Comparison of ENCODE assay signal across 8 cellular contexts in genomic region chr10:67883710-67884312, GRCh38. TPM values are rescaled to one million over a fixed set of nuclear protein-coding genes. Genes with fewer than 3 reads are reported as not detected.
DNase-seq lines count a peak whose midpoint lies in the region; ATAC-seq and TF ChIP-seq lines count a peak whose summit lies in the region.

No MANE protein-coding gene starts in this region.

- H3K27me3 ChIP-seq in GM23338 (ENCODE audit: insufficient read depth), result no peaks in the 10 kb centered on the region
- H3K27me3 ChIP-seq in rectal smooth muscle tissue (ENCODE audit: control insufficient read depth, insufficient read depth, low read length), result no peaks in the 10 kb centered on the region

- H3K4me2 ChIP-seq in GM23338, result peak overlapping the region; percentile 81

- H3K9me3 ChIP-seq in T-helper 17 cell (ENCODE audit: control insufficient read depth, low read length, poor library complexity, severe bottlenecking), result no peaks in the 10 kb centered on the region

- H3K36me3 ChIP-seq in GM23338 (ENCODE audit: insufficient read depth) (peaks cover 20% of the 10 kb centered on the region), rectal smooth muscle tissue (ENCODE audit: control insufficient read depth, insufficient read depth, low read length) (peaks cover 8% of the 10 kb centered on the region)

- H3K4me3 Mint-ChIP-seq in GM23338 (peak overlapping the region; percentile 89), T-helper 17 cell (peak overlapping the region; percentile 95)

- peak overlapping the region; percentile 75; the same call in 1 of the 2 replicates for H2AFZ ChIP-seq in GM23338

- peak overlapping the region; percentile 54 for H3K9ac ChIP-seq in rectal smooth muscle tissue (ENCODE audit: low read length)

- H3K36me3 Mint-ChIP-seq in GM23338 (ENCODE audit: low read depth), result peaks cover 36% of the 10 kb centered on the region
- H3K36me3 Mint-ChIP-seq in T-helper 17 cell (ENCODE audit: low read depth), result peaks cover 3% of the 10 kb centered on the region

- H3K4me1 Mint-ChIP-seq in GM23338 (peaks cover 18% of the 10 kb centered on the region), T-helper 17 cell (peaks cover 12% of the 10 kb centered on the region)

- ATAC-seq in GM23338, result peak; percentile 7
- no peak for ATAC-seq in T-helper 17 cell
- no peak for ATAC-seq in HG02840 (IDR thresholded peaks at IDR 0.05; ENCODE audit: low FRiP score, unreplicated experiment)
- no peak for ATAC-seq in HG02798 (IDR thresholded peaks at IDR 0.05; ENCODE audit: poor library complexity, unreplicated experiment)

- H3K4me1 ChIP-seq in GM23338 (ENCODE audit: insufficient read depth), result peaks cover 19% of the 10 kb centered on the region
- H3K4me1 ChIP-seq in rectal smooth muscle tissue (ENCODE audit: control insufficient read depth, insufficient read depth, low read length), result peaks cover 6% of the 10 kb centered on the region

- peak overlapping the region; percentile 91 for H3K27ac Mint-ChIP-seq in GM23338
- peak overlapping the region; percentile 95 for H3K27ac Mint-ChIP-seq in T-helper 17 cell

- peaks cover 12% of the 10 kb centered on the region for H3K27me3 Mint-ChIP-seq in GM23338 (ENCODE audit: insufficient read depth, low read depth, poor library complexity)
- no peaks in the 10 kb centered on the region for H3K27me3 Mint-ChIP-seq in T-helper 17 cell

- H3K4me3 ChIP-seq in GM23338, result peak overlapping the region; percentile 94
- peak overlapping the region; percentile 82 for H3K4me3 ChIP-seq in fibroblast of villous mesenchyme (ENCODE audit: low read depth, low read length)
- H3K4me3 ChIP-seq in rectal smooth muscle tissue (ENCODE audit: low read length), result peak overlapping the region; percentile 66

- peaks cover 29% of the 10 kb centered on the region for H4K20me1 ChIP-seq in GM23338 (replicated peaks; ENCODE audit: insufficient read depth)

- TF ChIP-seq CTCF in GM23338 (conservative IDR thresholded peaks at IDR 0.05; ENCODE audit: low read depth in 2 of 2) (no peak), fibroblast of villous mesenchyme (IDR thresholded peaks at IDR 0.05; ENCODE audit: insufficient read depth, low read depth, low read length) (no peak)

- peak overlapping the region; percentile 92 for H3K27ac ChIP-seq in GM23338 (ENCODE audit: low read depth)
- peak overlapping the region; percentile 83 for H3K27ac ChIP-seq in rectal smooth muscle tissue (ENCODE audit: low read depth, low read length)

- H3F3A ChIP-seq in GM23338 (replicated peaks; ENCODE audit: low read depth), result peaks cover 9% of the 10 kb centered on the region

- DNase-seq in GM23338 (ENCODE audit: low spot score), result no peak
- DNase-seq in T-helper 17 cell, result no peak
- no peak for DNase-seq in fibroblast of villous mesenchyme (ENCODE audit: low read depth)
- DNase-seq in COR-L47 (lab: John Stamatoyannopoulos, UW), result no peak
- DNase-seq in stimulated activated CD4-positive, alpha-beta T cell treated with anti-CD3 and anti-CD28 coated beads, Interleukin-4, amount 100 ng/mL, for 4 hours, result no peak

- H3K9me2 ChIP-seq in GM23338 (ENCODE audit: insufficient read depth), result no peaks in the 10 kb centered on the region

- peaks cover 2% of the 10 kb centered on the region; the same call in 1 of the 3 replicates for H3K9me3 Mint-ChIP-seq in GM23338

- H3K79me2 ChIP-seq in GM23338 (replicated peaks; ENCODE audit: insufficient read depth), result peaks cover 39% of the 10 kb centered on the region

TF ChIP-seq in GM23338, 12 proteins besides CTCF, POLR2A, EP300 and RAD21 (continues in another document):
- TF ChIP-seq, protein P1, sequence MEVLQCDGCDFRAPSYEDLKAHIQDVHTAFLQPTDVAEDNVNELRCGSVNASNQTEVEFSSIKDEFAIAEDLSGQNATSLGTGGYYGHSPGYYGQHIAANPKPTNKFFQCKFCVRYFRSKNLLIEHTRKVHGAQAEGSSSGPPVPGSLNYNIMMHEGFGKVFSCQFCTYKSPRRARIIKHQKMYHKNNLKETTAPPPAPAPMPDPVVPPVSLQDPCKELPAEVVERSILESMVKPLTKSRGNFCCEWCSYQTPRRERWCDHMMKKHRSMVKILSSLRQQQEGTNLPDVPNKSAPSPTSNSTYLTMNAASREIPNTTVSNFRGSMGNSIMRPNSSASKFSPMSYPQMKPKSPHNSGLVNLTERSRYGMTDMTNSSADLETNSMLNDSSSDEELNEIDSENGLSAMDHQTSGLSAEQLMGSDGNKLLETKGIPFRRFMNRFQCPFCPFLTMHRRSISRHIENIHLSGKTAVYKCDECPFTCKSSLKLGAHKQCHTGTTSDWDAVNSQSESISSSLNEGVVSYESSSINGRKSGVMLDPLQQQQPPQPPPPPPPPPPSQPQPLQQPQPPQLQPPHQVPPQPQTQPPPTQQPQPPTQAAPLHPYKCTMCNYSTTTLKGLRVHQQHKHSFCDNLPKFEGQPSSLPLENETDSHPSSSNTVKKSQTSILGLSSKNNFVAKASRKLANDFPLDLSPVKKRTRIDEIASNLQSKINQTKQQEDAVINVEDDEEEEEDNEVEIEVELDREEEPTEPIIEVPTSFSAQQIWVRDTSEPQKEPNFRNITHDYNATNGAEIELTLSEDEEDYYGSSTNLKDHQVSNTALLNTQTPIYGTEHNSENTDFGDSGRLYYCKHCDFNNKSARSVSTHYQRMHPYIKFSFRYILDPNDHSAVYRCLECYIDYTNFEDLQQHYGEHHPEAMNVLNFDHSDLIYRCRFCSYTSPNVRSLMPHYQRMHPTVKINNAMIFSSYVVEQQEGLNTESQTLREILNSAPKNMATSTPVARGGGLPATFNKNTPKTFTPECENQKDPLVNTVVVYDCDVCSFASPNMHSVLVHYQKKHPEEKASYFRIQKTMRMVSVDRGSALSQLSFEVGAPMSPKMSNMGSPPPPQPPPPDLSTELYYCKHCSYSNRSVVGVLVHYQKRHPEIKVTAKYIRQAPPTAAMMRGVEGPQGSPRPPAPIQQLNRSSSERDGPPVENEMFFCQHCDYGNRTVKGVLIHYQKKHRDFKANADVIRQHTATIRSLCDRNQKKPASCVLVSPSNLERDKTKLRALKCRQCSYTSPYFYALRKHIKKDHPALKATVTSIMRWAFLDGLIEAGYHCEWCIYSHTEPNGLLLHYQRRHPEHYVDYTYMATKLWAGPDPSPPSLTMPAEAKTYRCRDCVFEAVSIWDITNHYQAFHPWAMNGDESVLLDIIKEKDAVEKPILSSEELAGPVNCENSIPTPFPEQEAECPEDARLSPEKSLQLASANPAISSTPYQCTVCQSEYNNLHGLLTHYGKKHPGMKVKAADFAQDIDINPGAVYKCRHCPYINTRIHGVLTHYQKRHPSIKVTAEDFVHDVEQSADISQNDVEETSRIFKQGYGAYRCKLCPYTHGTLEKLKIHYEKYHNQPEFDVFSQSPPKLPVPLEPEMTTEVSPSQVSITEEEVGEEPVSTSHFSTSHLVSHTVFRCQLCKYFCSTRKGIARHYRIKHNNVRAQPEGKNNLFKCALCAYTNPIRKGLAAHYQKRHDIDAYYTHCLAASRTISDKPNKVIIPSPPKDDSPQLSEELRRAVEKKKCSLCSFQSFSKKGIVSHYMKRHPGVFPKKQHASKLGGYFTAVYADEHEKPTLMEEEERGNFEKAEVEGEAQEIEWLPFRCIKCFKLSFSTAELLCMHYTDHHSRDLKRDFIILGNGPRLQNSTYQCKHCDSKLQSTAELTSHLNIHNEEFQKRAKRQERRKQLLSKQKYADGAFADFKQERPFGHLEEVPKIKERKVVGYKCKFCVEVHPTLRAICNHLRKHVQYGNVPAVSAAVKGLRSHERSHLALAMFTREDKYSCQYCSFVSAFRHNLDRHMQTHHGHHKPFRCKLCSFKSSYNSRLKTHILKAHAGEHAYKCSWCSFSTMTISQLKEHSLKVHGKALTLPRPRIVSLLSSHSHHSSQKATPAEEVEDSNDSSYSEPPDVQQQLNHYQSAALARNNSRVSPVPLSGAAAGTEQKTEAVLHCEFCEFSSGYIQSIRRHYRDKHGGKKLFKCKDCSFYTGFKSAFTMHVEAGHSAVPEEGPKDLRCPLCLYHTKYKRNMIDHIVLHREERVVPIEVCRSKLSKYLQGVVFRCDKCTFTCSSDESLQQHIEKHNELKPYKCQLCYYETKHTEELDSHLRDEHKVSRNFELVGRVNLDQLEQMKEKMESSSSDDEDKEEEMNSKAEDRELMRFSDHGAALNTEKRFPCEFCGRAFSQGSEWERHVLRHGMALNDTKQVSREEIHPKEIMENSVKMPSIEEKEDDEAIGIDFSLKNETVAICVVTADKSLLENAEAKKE (CRISPR knock-in tag; IDR thresholded peaks at IDR 0.05), result no peak
- TF ChIP-seq EZH2phosphoT487 (IDR thresholded peaks at IDR 0.05; ENCODE audit: unreplicated experiment) (no peak), NANOG (IDR thresholded peaks at IDR 0.05; ENCODE audit: borderline replicate concordance) (no peak), STAT1 (IDR thresholded peaks at IDR 0.05; ENCODE audit: unreplicated experiment) (no peak)

RNA-seq across cellular contexts. Expression of gene SIRT1, which starts 0.6 kb away (rescaled TPM):
- 61.6 and 68.0 TPM in 2 replicates for total RNA-seq in GM23338 (2014; rRNA removed; shearing (Covaris generic))
- polyA plus RNA-seq in GM23338 (2016; fragmentation: Nextera tagmentation; extraction: Ambion mirVana), result 32.4 and 35.9 TPM in 2 replicates
- total RNA-seq in T-helper 17 cell (10 to 100 TPM; 48.4 to 56.4 TPM), fibroblast of villous mesenchyme (14.8 and 17.7 TPM in 2 replicates)

RNA-seq across cellular contexts. Expression of gene DNAJC12, which starts 45.8 kb away (rescaled TPM):
- 1.1 and 2.2 TPM in 2 replicates for total RNA-seq in GM23338 (2014; rRNA removed; shearing (Covaris generic))
- 4.5 and 5.7 TPM in 2 replicates for polyA plus RNA-seq in GM23338 (2016; fragmentation: Nextera tagmentation; extraction: Ambion mirVana)
- total RNA-seq in T-helper 17 cell, result not detected
- 1.3 TPM in 2 replicates for total RNA-seq in fibroblast of villous mesenchyme
